In genomic region chr3:16693820-16694219, GRCh38 we compare ENCODE assay signal across 1 cellular context.
TF ChIP-seq lines count a peak whose summit lies in the region.

No MANE protein-coding gene starts in this region.

TF ChIP-seq in H1, 55 proteins besides CTCF, POLR2A, EP300 and RAD21:
- TF ChIP-seq TEAD4 (IDR thresholded peaks at IDR 0.05; ENCODE audit: low read depth, low read length) (no peak), FOSL1 (IDR thresholded peaks at IDR 0.05; ENCODE audit: insufficient read depth, low read depth, low read length) (no peak), HDAC6 (IDR thresholded peaks at IDR 0.05; ENCODE audit: low read depth, low read length) (no peak), CHD1 (IDR thresholded peaks at IDR 0.05; ENCODE audit: low read depth, low read length) (no peak), RXRA (IDR thresholded peaks at IDR 0.05; ENCODE audit: insufficient read depth, low read depth, low read length) (no peak), CREB1 (IDR thresholded peaks at IDR 0.05) (no peak), JUN (IDR thresholded peaks at IDR 0.05; ENCODE audit: low read depth, low read length) (no peak), NRF1 (IDR thresholded peaks at IDR 0.05; ENCODE audit: low read depth, low read length) (no peak), JUND (IDR thresholded peaks at IDR 0.05; ENCODE audit: low read length) (no peak), POU5F1 (IDR thresholded peaks at IDR 0.05; ENCODE audit: low read depth, low read length) (no peak), EZH2 (IDR thresholded peaks at IDR 0.05; ENCODE audit: low read depth, low read length, severe bottlenecking) (no peak), SUZ12 (IDR thresholded peaks at IDR 0.05; ENCODE audit: low read length) (no peak)
TF ChIP-seq in H1: peak in this region for 0.
